In the genomic region with DNA sequence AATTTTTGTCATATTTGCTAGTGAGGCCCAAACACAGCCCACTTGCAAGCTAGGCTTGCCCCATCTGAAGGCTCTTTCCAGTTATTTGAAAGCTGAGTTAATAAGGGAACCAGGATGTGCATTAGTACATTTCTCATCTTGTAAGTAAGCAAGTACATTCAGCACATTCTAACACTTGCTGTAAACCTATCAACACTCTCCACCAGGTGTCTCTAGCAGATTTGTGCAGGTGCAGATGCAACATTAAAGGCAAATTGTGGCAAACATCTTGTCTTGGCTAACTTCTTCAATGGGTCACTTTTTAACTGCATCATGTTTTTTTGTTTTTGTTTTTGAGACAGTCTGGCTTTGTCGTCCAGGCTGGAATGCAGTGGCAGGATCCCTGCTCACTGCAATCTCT, we compare ENCODE assay signal across 8 cellular contexts. TPM values are rescaled to one million over a fixed set of nuclear protein-coding genes. Genes with fewer than 3 reads are reported as not detected.
DNase-seq lines count a peak whose midpoint lies in the region; ATAC-seq and TF ChIP-seq lines count a peak whose summit lies in the region.

No MANE protein-coding gene starts in this region.

- H3K56ac ChIP-seq in mesendoderm (ENCODE audit: low read length), result no peak overlapping the region

- no peak overlapping the region for H3K4ac ChIP-seq in mesendoderm (ENCODE audit: low read depth, low read length)

- intact Hi-C loops in posterior vena cava (cut with DNase I), result no loop called here

- no peaks in the 10 kb centered on the region for H3K27me3 ChIP-seq in mesendoderm (ENCODE audit: insufficient read depth, low read length, poor library complexity)

- no peaks in the 10 kb centered on the region for H3K4me1 ChIP-seq in mesendoderm (ENCODE audit: control insufficient read depth, low read depth, low read length)

- peak; percentile 46 for TF ChIP-seq CTCF in cardiac fibroblast (IDR thresholded peaks at IDR 0.05; ENCODE audit: low read depth, low read length)

- no peak overlapping the region for H3K4me2 ChIP-seq in mesendoderm (ENCODE audit: low read length)

- no peaks in the 10 kb centered on the region for H3K79me2 ChIP-seq in mesendoderm (ENCODE audit: control insufficient read depth, insufficient read depth, low read length)

- no peak overlapping the region for H3K9ac ChIP-seq in mesendoderm (ENCODE audit: low read length)

- H2BK5ac ChIP-seq in mesendoderm (ENCODE audit: low read length), result no peak overlapping the region

- no peaks in the 10 kb centered on the region for H3K79me1 ChIP-seq in mesendoderm (ENCODE audit: low read length)

- no peak overlapping the region for H3K4me3 ChIP-seq in cardiac fibroblast (replicated peaks in 1 of 2; ENCODE audit: low read depth in 2 of 2, low read length in 2 of 2)
- no peak overlapping the region for H3K4me3 ChIP-seq in mesendoderm (ENCODE audit: low read length)

- H2AK5ac ChIP-seq in mesendoderm (ENCODE audit: low read length), result no peak overlapping the region

- no peaks in the 10 kb centered on the region for H3K36me3 ChIP-seq in mesendoderm (ENCODE audit: control insufficient read depth, insufficient read depth, low read length)

- no peak overlapping the region for H2BK15ac ChIP-seq in mesendoderm (replicated peaks; ENCODE audit: low read depth)

- no peak overlapping the region for H3K27ac ChIP-seq in mesendoderm (ENCODE audit: low read depth, low read length)

- H4K5ac ChIP-seq in mesendoderm (ENCODE audit: low read length), result no peak overlapping the region

- DNase-seq in NCI-H524 (lab: John Stamatoyannopoulos, UW) (peak; percentile 17 to 58), NCI-H524 treated with DMSO at 0.1 percent for 48 hours (lab: John Stamatoyannopoulos, UW) (no peak), NOMO-1 treated with DMSO at 0.1 percent for 48 hours (lab: John Stamatoyannopoulos, UW; ENCODE audit: unreplicated experiment) (peak; percentile 32), cardiac fibroblast (ENCODE audit: low read depth in 2 of 2) (peak; percentile 65 to 71), mesendoderm (peak; percentile 69), posterior vena cava (ENCODE audit: low spot score) (no peak)

- no peak overlapping the region for H3K18ac ChIP-seq in mesendoderm (ENCODE audit: low read length)

- H3K23ac ChIP-seq in mesendoderm (ENCODE audit: low read length), result no peak overlapping the region

- ATAC-seq in GM19372 (IDR thresholded peaks at IDR 0.05; ENCODE audit: low read depth, unreplicated experiment), result peak; percentile 83
- ATAC-seq in HG03520 (IDR thresholded peaks at IDR 0.05; ENCODE audit: unreplicated experiment), result peak; percentile 71

- no peak overlapping the region for H2BK120ac ChIP-seq in mesendoderm (ENCODE audit: low read depth, low read length)

- WGBS in mesendoderm (ENCODE audit: extremely low coverage, insufficient coverage, low lambda C conversion rate), result no CpG with 5 or more reads among the region's 1 CpG

- no peak overlapping the region for H4K8ac ChIP-seq in mesendoderm (ENCODE audit: low read depth, low read length)

RNA-seq across cellular contexts. Expression of gene MFSD6, which starts 25.3 kb away (rescaled TPM):
- polyA plus RNA-seq in mesendoderm (2013, experiment 1 of 2), result 2.0 TPM
- polyA plus RNA-seq in mesendoderm (2013, experiment 2 of 2), result 2.0 TPM
- 10 to 100 TPM; 13.5 to 20.8 TPM for total RNA-seq in posterior vena cava

RNA-seq across cellular contexts. Expression of gene INPP1, which starts 39.5 kb away (rescaled TPM):
- polyA plus RNA-seq in mesendoderm (2013, experiment 1 of 2), result 2.6 TPM
- 2.7 TPM for polyA plus RNA-seq in mesendoderm (2013, experiment 2 of 2)
- total RNA-seq in posterior vena cava, result 10 to 100 TPM; 20.1 to 23.4 TPM

Comparison
In these comparisons a context has a peak if more than half of its experiments do, and no peak if none do; other contexts are left out.
1. DNase-seq: peak in NCI-H524 (2 of 2), NOMO-1 treated with DMSO at 0.1 percent for 48 hours (single experiment), cardiac fibroblast (2 of 2) and mesendoderm (single experiment); none in NCI-H524 treated with DMSO at 0.1 percent for 48 hours (single experiment) and posterior vena cava (single experiment).